20 cellular contexts compared by ENCODE assay signal in the genomic region with DNA sequence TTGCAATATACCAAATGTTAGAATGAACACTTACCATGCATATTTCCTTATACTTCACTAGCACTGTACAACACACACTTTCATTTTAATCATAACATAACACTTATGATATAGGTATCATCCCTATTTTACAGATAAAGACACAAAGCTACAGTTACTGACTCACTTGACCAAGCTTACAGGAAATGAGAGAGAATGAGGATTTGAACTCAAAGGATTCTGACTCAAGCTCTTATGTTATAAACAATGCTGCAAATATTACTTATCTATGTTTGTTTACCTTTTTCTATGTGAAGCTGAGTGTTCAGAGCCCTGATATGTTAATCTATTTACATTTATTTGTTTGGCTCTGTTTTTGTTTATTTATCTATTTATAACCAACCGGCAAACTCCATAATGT.
DNase-seq lines count a peak whose midpoint lies in the region; ATAC-seq and TF ChIP-seq lines count a peak whose summit lies in the region.
"Had no signal": no experiment of that assay in that cellular context is flagged by ENCODE, and none has a peak within 500 bp of the region (broad histone marks: within the 10 kb centered on the region; RNA-seq: fewer than 3 reads in every experiment).

No MANE protein-coding gene starts in this region.

- H3K27me3 ChIP-seq in breast epithelium, result no peaks in the 10 kb centered on the region
- no peaks in the 10 kb centered on the region for H3K27me3 ChIP-seq in foreskin keratinocyte
- H3K27me3 ChIP-seq: gastrocnemius medialis, ovary had no signal

- ATAC-seq in foreskin keratinocyte (peak; percentile 74), HG03175 (IDR thresholded peaks at IDR 0.05; ENCODE audit: unreplicated experiment) (no peak)
- peak; percentile 91 for ATAC-seq in stimulated activated naive CD8-positive, alpha-beta T cell treated with anti-CD3 and anti-CD28 coated beads, Interleukin-15, amount 100 ng/mL, for 72 hours
- ATAC-seq: gastrocnemius medialis had no signal

- H3K4me3 ChIP-seq in breast epithelium, result no peak overlapping the region
- H3K4me3 ChIP-seq: gastrocnemius medialis, ovary had no signal

- peak overlapping the region; percentile 68 for H3K27ac Mint-ChIP-seq in MCF 10A (ENCODE audit: low read depth, unreplicated experiment)
- no peak overlapping the region for H3K27ac Mint-ChIP-seq in stimulated activated naive CD8-positive, alpha-beta T cell treated with anti-CD3 and anti-CD28 coated beads, Interleukin-15, amount 100 ng/mL, for 72 hours
- H3K27ac Mint-ChIP-seq: dendritic cell treated with granulocyte-macrophage colony-stimulating factor and Interleukin-4, amounts not matched to agents 40 ng/mL and 50 ng/mL, for 4 days; immature natural killer cell had no signal

- H3K9me3 Mint-ChIP-seq in MCF 10A (ENCODE audit: unreplicated experiment), result no peaks in the 10 kb centered on the region
- no peaks in the 10 kb centered on the region for H3K9me3 Mint-ChIP-seq in stimulated activated naive CD8-positive, alpha-beta T cell treated with anti-CD3 and anti-CD28 coated beads, Interleukin-15, amount 100 ng/mL, for 72 hours
- H3K9me3 Mint-ChIP-seq: dendritic cell treated with granulocyte-macrophage colony-stimulating factor and Interleukin-4, amounts not matched to agents 40 ng/mL and 50 ng/mL, for 4 days; H9; immature natural killer cell had no signal

- H3K9me3 ChIP-seq in breast epithelium, result no peaks in the 10 kb centered on the region
- H3K9me3 ChIP-seq: gastrocnemius medialis, ovary had no signal

- H3K27me3 Mint-ChIP-seq in MCF 10A (ENCODE audit: insufficient read depth, unreplicated experiment), result no peaks in the 10 kb centered on the region
- H3K27me3 Mint-ChIP-seq in stimulated activated naive CD8-positive, alpha-beta T cell treated with anti-CD3 and anti-CD28 coated beads, Interleukin-15, amount 100 ng/mL, for 72 hours, result no peaks in the 10 kb centered on the region
- H3K27me3 Mint-ChIP-seq: dendritic cell treated with granulocyte-macrophage colony-stimulating factor and Interleukin-4, amounts not matched to agents 40 ng/mL and 50 ng/mL, for 4 days had no signal

- no TSS peak for BruUV-seq in MCF 10A (replicated peaks; lab: Mats Ljungman, UMichigan)

- H3K4me1 ChIP-seq in breast epithelium, result no peaks in the 10 kb centered on the region
- peaks cover 25% of the 10 kb centered on the region for H3K4me1 ChIP-seq in foreskin keratinocyte

- H3K36me3 Mint-ChIP-seq in MCF 10A (ENCODE audit: insufficient read depth, unreplicated experiment), result no peaks in the 10 kb centered on the region
- H3K36me3 Mint-ChIP-seq: immature natural killer cell had no signal

- H3K4me1 Mint-ChIP-seq in MCF 10A (ENCODE audit: insufficient read depth, unreplicated experiment), result peaks cover 11% of the 10 kb centered on the region
- H3K4me1 Mint-ChIP-seq in stimulated activated naive CD8-positive, alpha-beta T cell treated with anti-CD3 and anti-CD28 coated beads, Interleukin-15, amount 100 ng/mL, for 72 hours, result peaks cover 8% of the 10 kb centered on the region
- H3K4me1 Mint-ChIP-seq: immature natural killer cell had no signal

- no peak overlapping the region for H3K4me3 Mint-ChIP-seq in MCF 10A (ENCODE audit: unreplicated experiment)
- H3K4me3 Mint-ChIP-seq in stimulated activated naive CD8-positive, alpha-beta T cell treated with anti-CD3 and anti-CD28 coated beads, Interleukin-15, amount 100 ng/mL, for 72 hours, result no peak overlapping the region
- H3K4me3 Mint-ChIP-seq: dendritic cell treated with granulocyte-macrophage colony-stimulating factor and Interleukin-4, amounts not matched to agents 40 ng/mL and 50 ng/mL, for 4 days; H9; immature natural killer cell had no signal

- CTCF ChIA-PET in MCF 10A (lab: Yijun Ruan, JAX), result no interaction called here

- TF ChIP-seq POLR2A in breast epithelium (IDR thresholded peaks at IDR 0.05) (no peak), erythroblast (IDR thresholded peaks at IDR 0.05; ENCODE audit: low read length) (no peak)

- POLR2A ChIA-PET in MCF 10A (lab: Yijun Ruan, JAX), result interaction anchor here (1.1 kb wide), 1 partner anchor 13 kb away, joined by 3 read pairs; no protein-coding TSS in a partner anchor

- DNase-seq in MCF 10A (ENCODE audit: unreplicated experiment), result peak; percentile 28
- no peak for DNase-seq in breast epithelium (ENCODE audit: low spot score in 2 of 2)
- DNase-seq in amniotic epithelial cell (ENCODE audit: low read depth), result peak; percentile 66
- DNase-seq in foreskin keratinocyte, result peak in 1 of 2 donors; percentile 42
- DNase-seq in stimulated activated naive CD8-positive, alpha-beta T cell treated with anti-CD3 and anti-CD28 coated beads, Interleukin-15, amount 100 ng/mL, for 72 hours, result no peak
- DNase-seq in erythroblast (lab: John Stamatoyannopoulos, UW), result no peak
- no peak for DNase-seq in mucosa of gallbladder (ENCODE audit: low spot score)
- DNase-seq: activated CD4-positive, CD25-positive, alpha-beta regulatory T cell; activated CD8-positive, alpha-beta memory T cell treated with anti-CD3 and anti-CD28 coated beads, Interleukin-2, amount 50 U/mL, for 48 hours; amygdala; gastrocnemius medialis; H9; immature natural killer cell; KG1; NCI-H1436; NCI-H524; ovary; RPMI8226 had no signal

- H3K27ac ChIP-seq in breast epithelium (no peak overlapping the region), foreskin keratinocyte (peak overlapping the region; percentile 3)
- H3K27ac ChIP-seq: gastrocnemius medialis, ovary had no signal

- TF ChIP-seq CTCF in MCF 10A (IDR thresholded peaks at IDR 0.05; ENCODE audit: unreplicated experiment) (no peak), breast epithelium (IDR thresholded peaks at IDR 0.05) (no peak), foreskin keratinocyte (conservative IDR thresholded peaks at IDR 0.05) (no peak)

- intact Hi-C loops in MCF 10A (cut with micrococcal nuclease) (no loop called here), breast epithelium (cut with DNase I; ENCODE audit: low total_unique reads) (no loop called here)

- no peaks in the 10 kb centered on the region for H3K36me3 ChIP-seq in breast epithelium
- H3K36me3 ChIP-seq: gastrocnemius medialis, ovary had no signal

Comparison
In these comparisons a context has a peak if more than half of its experiments do, and no peak if none do; other contexts are left out.
1. DNase-seq: peak in MCF 10A (single experiment) and amniotic epithelial cell (single experiment); none in breast epithelium (0 of 2), stimulated activated naive CD8-positive, alpha-beta T cell treated with anti-CD3 and anti-CD28 coated beads, Interleukin-15, amount 100 ng/mL, for 72 hours (0 of 2), erythroblast (0 of 2) and mucosa of gallbladder (single experiment).